Comparison of ENCODE assay signal across 12 cellular contexts in the genomic region with DNA sequence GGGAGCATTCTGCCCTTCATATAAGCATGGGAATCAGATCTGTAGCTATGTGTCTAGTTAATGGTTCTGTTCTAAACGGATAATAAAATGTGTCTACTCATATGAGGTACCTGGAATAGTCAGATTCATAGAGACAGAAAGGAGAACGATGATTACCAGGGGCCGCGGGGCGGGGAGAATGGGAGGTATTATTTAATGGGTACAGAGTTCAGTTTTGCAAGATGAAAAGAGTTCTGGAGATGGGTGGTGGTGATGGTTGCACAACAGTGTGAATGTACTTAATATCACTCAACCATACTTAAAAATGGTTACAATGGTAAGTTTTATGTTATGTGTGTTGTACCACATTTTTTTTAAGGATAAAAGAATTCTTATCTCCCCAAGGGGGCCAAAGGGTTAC. TPM values are rescaled to one million over a fixed set of nuclear protein-coding genes. Genes with fewer than 3 reads are reported as not detected.
"Had no signal": no experiment of that assay in that cellular context is flagged by ENCODE, and none has a peak within 500 bp of the region (broad histone marks: within the 10 kb centered on the region; RNA-seq: fewer than 3 reads in every experiment).

No MANE protein-coding gene starts in this region.

- H3K4me1 ChIP-seq: HAP-1 had no signal

- H3K9me3 ChIP-seq: HAP-1 had no signal

- H3K4me2 ChIP-seq: GM23338 had no signal

- H3K27ac ChIP-seq: GM23248 had no signal

- FAIRE-seq: H1, H54 had no signal

- ATAC-seq: GM23338, HCT116 had no signal

- H2AFZ ChIP-seq: GM23248 had no signal

- H3K36me3 ChIP-seq: HAP-1 had no signal

- H3K9ac ChIP-seq: GM23248 had no signal

- DNase-seq: GM23248, GOT3, H7, H9, HCEC 1CT, HFFc6 had no signal

- H3K4me3 ChIP-seq: GM23248, GM23338, HAP-1 had no signal

RNA-seq across cellular contexts. Expression of gene ABCC8, which starts 10.0 kb away (rescaled TPM):
- total RNA-seq: GM23248, H4, HFFc6 had no signal
- polyA plus RNA-seq: GM23248 had no signal

RNA-seq across cellular contexts. Expression of gene USH1C, which starts 57.5 kb away (rescaled TPM):
- total RNA-seq: GM23248, H4, HFFc6 had no signal
- polyA plus RNA-seq: GM23248 had no signal
